In the genomic region with DNA sequence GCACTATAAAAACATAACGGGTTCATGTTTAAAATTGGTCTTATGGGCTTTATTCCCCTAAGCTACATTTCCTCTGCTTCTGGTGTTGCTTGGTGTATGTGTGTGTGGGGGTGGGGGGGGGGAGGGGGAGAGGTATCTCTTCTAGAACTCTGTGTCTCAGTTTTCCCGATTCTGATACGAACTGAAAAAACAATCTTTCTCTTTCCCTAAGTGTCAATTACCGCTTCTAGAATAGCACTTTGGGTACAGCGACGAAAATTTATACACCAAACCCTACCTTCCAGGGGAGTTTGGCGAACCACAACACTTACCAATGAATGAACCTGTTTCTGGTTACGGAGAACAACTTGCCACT, we compare ENCODE assay signal across 8 cellular contexts. TPM values are rescaled to one million over a fixed set of nuclear protein-coding genes. Genes with fewer than 3 reads are reported as not detected.
DNase-seq lines count a peak whose midpoint lies in the region; ATAC-seq and TF ChIP-seq lines count a peak whose summit lies in the region.

No MANE protein-coding gene starts in this region.

- no peaks in the 10 kb centered on the region for H3K9me3 ChIP-seq in left ventricle myocardium inferior (replicated peaks)
- no peaks in the 10 kb centered on the region for H3K9me3 ChIP-seq in breast epithelium
- H3K9me3 ChIP-seq in uterus, result no peaks in the 10 kb centered on the region

- H3K4me3 Mint-ChIP-seq in mesothelial cell of epicardium, result peak overlapping the region; percentile 98

- H3K27me3 ChIP-seq in left ventricle myocardium inferior (ENCODE audit: low read depth), result no peaks in the 10 kb centered on the region
- H3K27me3 ChIP-seq in breast epithelium, result no peaks in the 10 kb centered on the region
- H3K27me3 ChIP-seq in uterus, result no peaks in the 10 kb centered on the region

- H3K36me3 ChIP-seq in left ventricle myocardium inferior (peaks cover 35% of the 10 kb centered on the region), breast epithelium (no peaks in the 10 kb centered on the region), uterus (no peaks in the 10 kb centered on the region)

- peaks cover 25% of the 10 kb centered on the region for H3K4me1 Mint-ChIP-seq in mesothelial cell of epicardium

- TF ChIP-seq CTCF in left ventricle myocardium inferior (IDR thresholded peaks at IDR 0.05; ENCODE audit: borderline replicate concordance), result no peak
- no peak for TF ChIP-seq CTCF in breast epithelium (IDR thresholded peaks at IDR 0.05)
- TF ChIP-seq CTCF in mesothelial cell of epicardium (IDR thresholded peaks at IDR 0.05; ENCODE audit: unreplicated experiment), result no peak
- TF ChIP-seq CTCF in uterus (IDR thresholded peaks at IDR 0.05), result no peak

- DNase-seq in left ventricle myocardium inferior (no peak), left ventricle myocardium superior (no peak), breast epithelium (ENCODE audit: low spot score in 2 of 2) (no peak), mesothelial cell of epicardium (ENCODE audit: low spot score in 2 of 2, unreplicated experiment in 2 of 2) (no peak), uterus (no peak), mesenteric fat pad (ENCODE audit: low spot score) (no peak), MV-4-11 (lab: John Stamatoyannopoulos, UW) (no peak)

- H3K27ac ChIP-seq in left ventricle myocardium inferior (replicated peaks) (peak overlapping the region; percentile 90), breast epithelium (peak overlapping the region; percentile 98), uterus (peak overlapping the region; percentile 88 to 92)

- ATAC-seq in left ventricle myocardium superior (no peak), HG03175 (IDR thresholded peaks at IDR 0.05; ENCODE audit: unreplicated experiment) (no peak)

- H3K27ac Mint-ChIP-seq in mesothelial cell of epicardium, result peak overlapping the region; percentile 99

- intact Hi-C loops in left ventricle myocardium inferior (cut with micrococcal nuclease), result no loop called here
- intact Hi-C loops in left ventricle myocardium superior (cut with micrococcal nuclease), result no loop called here
- intact Hi-C loops in breast epithelium (cut with DNase I; ENCODE audit: low total_unique reads), result no loop called here
- intact Hi-C loops in uterus (cut with DNase I; ENCODE audit: low total_unique reads), result loop anchor here (10.0 kb wide), 1 partner anchor 473 kb away; a partner anchor contains a TSS

- H3K36me3 Mint-ChIP-seq in mesothelial cell of epicardium, result peaks cover 9% of the 10 kb centered on the region

- no peaks in the 10 kb centered on the region for H3K9me3 Mint-ChIP-seq in mesothelial cell of epicardium

- H3K4me3 ChIP-seq in left ventricle myocardium inferior (peak overlapping the region; percentile 89), breast epithelium (peak overlapping the region; percentile 61 to 95 (median 92)), uterus (peak overlapping the region; percentile 79 to 91)

- TF ChIP-seq POLR2A in breast epithelium (IDR thresholded peaks at IDR 0.05) (no peak), uterus (IDR thresholded peaks at IDR 0.05) (no peak)

- no peaks in the 10 kb centered on the region for H3K27me3 Mint-ChIP-seq in mesothelial cell of epicardium (ENCODE audit: low read depth)

- H3K4me1 ChIP-seq in left ventricle myocardium inferior (peaks cover 52% of the 10 kb centered on the region), breast epithelium (peaks cover 0 to 5% of the 10 kb centered on the region in 2 donors), uterus (peaks cover 4% of the 10 kb centered on the region in 2 donors)

RNA-seq across cellular contexts. Expression of a gene that starts 0.6 kb away (rescaled TPM):
- total RNA-seq in left ventricle myocardium inferior (12.8 TPM), left ventricle myocardium superior (13.8 TPM), breast epithelium (10 to 100 TPM; 28.2 to 41.4 (median 40.6) TPM), mesothelial cell of epicardium (61.9 to 66.5 TPM (median 64.2 TPM) in 3 replicates), uterus (10 to 100 TPM; 11.8 to 90.8 (median 40.4) TPM), mesenteric fat pad (34.2 TPM)
